ENCODE assay signal across 1 cellular context in genomic region chr17:78335176-78335575, GRCh38.
TF ChIP-seq lines count a peak whose summit lies in the region.

No MANE protein-coding gene starts in this region.

TF ChIP-seq in endothelial cell of umbilical vein, 7 proteins besides CTCF, POLR2A, EP300 and RAD21:
- TF ChIP-seq MYC (IDR thresholded peaks at IDR 0.05; ENCODE audit: low read depth, low read length): no peak
- no peak for TF ChIP-seq POLR2AphosphoS5 (IDR thresholded peaks at IDR 0.05; ENCODE audit: insufficient read depth, low read depth, low read length)
- TF ChIP-seq FOS (IDR thresholded peaks at IDR 0.05; ENCODE audit: borderline replicate concordance, insufficient read depth, low read length): no peak
- TF ChIP-seq, protein P1, sequence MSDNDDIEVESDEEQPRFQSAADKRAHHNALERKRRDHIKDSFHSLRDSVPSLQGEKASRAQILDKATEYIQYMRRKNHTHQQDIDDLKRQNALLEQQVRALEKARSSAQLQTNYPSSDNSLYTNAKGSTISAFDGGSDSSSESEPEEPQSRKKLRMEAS (IDR thresholded peaks at IDR 0.05; ENCODE audit: insufficient read depth, insufficient read length): no peak
- no peak for TF ChIP-seq EZH2 (IDR thresholded peaks at IDR 0.05; ENCODE audit: borderline replicate concordance, low read depth, low read length, severe bottlenecking)
- no peak for TF ChIP-seq JUN (IDR thresholded peaks at IDR 0.05; ENCODE audit: borderline replicate concordance, insufficient read depth, insufficient read length, low read depth)
- no peak for TF ChIP-seq GATA2 (IDR thresholded peaks at IDR 0.05; ENCODE audit: insufficient read depth, insufficient read length, low read depth, low read length)
TF ChIP-seq in endothelial cell of umbilical vein: peak in this region for 0.
